In genomic region chr16:16025214-16025968, GRCh38 we compare ENCODE assay signal across 8 cellular contexts.
A peak's percentile ranks its signal among the peaks of the same experiment; 100 is the strongest.
DNase-seq lines count a peak whose midpoint lies in the region; ATAC-seq and TF ChIP-seq lines count a peak whose summit lies in the region.

No MANE protein-coding gene starts in this region.

- H3K4me3 ChIP-seq in fibroblast of villous mesenchyme (ENCODE audit: low read depth, low read length) (no peak overlapping the region), SJCRH30 (no peak overlapping the region)

- in situ Hi-C loops in G401 (cut with HindIII; ENCODE audit: low sequenced_read_pairs), result no loop called here

- H3K27me3 ChIP-seq in SJCRH30, result no peaks in the 10 kb centered on the region

- H3K27ac ChIP-seq in SJCRH30, result no peak overlapping the region

- H3K9me3 ChIP-seq in SJCRH30 (replicated peaks), result no peaks in the 10 kb centered on the region

- TF ChIP-seq CTCF in fibroblast of villous mesenchyme (IDR thresholded peaks at IDR 0.05; ENCODE audit: insufficient read depth, low read depth, low read length), result no peak

- peak; percentile 64 for ATAC-seq in HG03439 (IDR thresholded peaks at IDR 0.05; ENCODE audit: unreplicated experiment)

- DNase-seq in G401 (ENCODE audit: low spot score) (peak; percentile 26), activated T-cell treated with anti-CD3 and anti-CD28 coated beads for 1 hour (ENCODE audit: low read depth) (peak; percentile 14), fibroblast of villous mesenchyme (ENCODE audit: low read depth) (peak; percentile 76), SK-N-DZ (ENCODE audit: low spot score) (no peak), SJCRH30 (no peak), cortex of kidney (lab: John Stamatoyannopoulos, UW) (no peak)
- peak; percentile 47 to 57 for DNase-seq in stimulated activated CD8-positive, alpha-beta memory T cell treated with anti-CD3 and anti-CD28 coated beads, Interleukin-15, amount 100 ng/mL, for 48 hours (ENCODE audit: low read depth in 2 of 2)

- H3K36me3 ChIP-seq in SJCRH30, result no peaks in the 10 kb centered on the region

- H3K4me1 ChIP-seq in SJCRH30, result peaks cover 17% of the 10 kb centered on the region

Comparison
In these comparisons a context has a peak if more than half of its experiments do, and no peak if none do; other contexts are left out.
1. DNase-seq: peak in G401 (single experiment), activated T-cell treated with anti-CD3 and anti-CD28 coated beads for 1 hour (single experiment), fibroblast of villous mesenchyme (single experiment) and stimulated activated CD8-positive, alpha-beta memory T cell treated with anti-CD3 and anti-CD28 coated beads, Interleukin-15, amount 100 ng/mL, for 48 hours (2 of 2); none in SK-N-DZ (single experiment), SJCRH30 (0 of 2) and cortex of kidney (single experiment).